Comparison of ENCODE assay signal across 8 cellular contexts in genomic region chr20:10476319-10476724, GRCh38.
A peak's percentile ranks its signal among the peaks of the same experiment; 100 is the strongest.
DNase-seq lines count a peak whose midpoint lies in the region; ATAC-seq and TF ChIP-seq lines count a peak whose summit lies in the region.

No MANE protein-coding gene starts in this region.

- peak; percentile 82 for ATAC-seq in GM21381 (IDR thresholded peaks at IDR 0.05; ENCODE audit: unreplicated experiment)
- ATAC-seq in HG03442 (IDR thresholded peaks at IDR 0.05; ENCODE audit: unreplicated experiment): peak; percentile 73

- TF ChIP-seq POLR2A in erythroblast (IDR thresholded peaks at IDR 0.05; ENCODE audit: low read length): no peak

- DNase-seq in GM04503 (ENCODE audit: low read depth) (peak; percentile 28), erythroblast (lab: John Stamatoyannopoulos, UW) (peak; percentile 37 to 69), NK-92 (lab: John Stamatoyannopoulos, UW; ENCODE audit: unreplicated experiment) (no peak), KG1 (lab: John Stamatoyannopoulos, UW) (no peak), NCI-H2107 treated with DMSO at 0.1 percent for 48 hours (lab: John Stamatoyannopoulos, UW; ENCODE audit: unreplicated experiment) (no peak), NCI-H345 treated with DMSO at 0.1 percent for 48 hours (lab: John Stamatoyannopoulos, UW; ENCODE audit: unreplicated experiment) (no peak)

Comparison
In these comparisons a context has a peak if more than half of its experiments do, and no peak if none do; other contexts are left out.
1. DNase-seq: peak in GM04503 (single experiment) and erythroblast (2 of 2); none in NK-92 (single experiment), KG1 (single experiment), NCI-H2107 treated with DMSO at 0.1 percent for 48 hours (single experiment) and NCI-H345 treated with DMSO at 0.1 percent for 48 hours (single experiment).